Comparison of ENCODE assay signal across 22 cellular contexts in the genomic region with DNA sequence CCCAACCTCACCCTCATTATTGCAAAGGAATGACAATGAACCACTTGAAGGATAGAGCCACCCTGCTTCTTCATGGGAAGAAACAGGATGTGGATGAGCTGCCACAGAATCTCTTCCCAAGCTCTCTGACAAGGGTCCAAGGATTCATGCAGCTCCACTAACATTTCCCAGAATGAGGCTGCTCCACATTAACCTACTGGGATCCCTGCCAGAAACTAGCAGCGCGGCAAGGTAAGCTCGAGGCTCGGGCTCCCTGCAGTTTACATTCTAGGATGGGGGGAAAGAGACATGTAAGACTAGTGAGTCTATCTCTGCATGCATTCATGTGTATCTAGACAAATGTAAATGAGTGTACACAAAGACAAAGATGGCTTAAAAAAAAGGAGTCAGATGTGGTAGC. TPM values are rescaled to one million over a fixed set of nuclear protein-coding genes. Genes with fewer than 3 reads are reported as not detected.
A peak's percentile ranks its signal among the peaks of the same experiment; 100 is the strongest.
DNase-seq lines count a peak whose midpoint lies in the region; ATAC-seq and TF ChIP-seq lines count a peak whose summit lies in the region.
"Had no signal": no experiment of that assay in that cellular context is flagged by ENCODE, and none has a peak within 500 bp of the region (broad histone marks: within the 10 kb centered on the region; RNA-seq: fewer than 3 reads in every experiment).

No MANE protein-coding gene starts in this region.

- H3K27ac ChIP-seq in spleen, result no peak overlapping the region
- H3K27ac ChIP-seq: Peyer's patch, psoas muscle, SJCRH30 had no signal

- no peaks in the 10 kb centered on the region for H3K27me3 Mint-ChIP-seq in T-helper 2 cell treated with Interferon-gamma antibody and Interleukin-4, amounts not matched to agents 5 μg/mL and 100 μg/mL, for 36 hours (ENCODE audit: low read depth)
- H3K27me3 Mint-ChIP-seq: T-cell had no signal

- H3K9me3 ChIP-seq in spleen, result no peaks in the 10 kb centered on the region
- H3K9me3 ChIP-seq: HAP-1, Peyer's patch, psoas muscle, SJCRH30 had no signal

- WGBS in spleen, 5 donors, result 90 to 100% (median 94%) methylated on average over 4 of the region's 4 CpGs

- H3K27me3 ChIP-seq in spleen (replicated peaks in 1 of 7), result peaks cover 0 to 80% (median 0%) of the 10 kb centered on the region in 7 donors
- H3K27me3 ChIP-seq: Peyer's patch, SJCRH30 had no signal

- no peak overlapping the region for H3K4me3 ChIP-seq in spleen
- H3K4me3 ChIP-seq: HAP-1, Peyer's patch, psoas muscle, SJCRH30 had no signal

- peaks cover 37% of the 10 kb centered on the region for H3K36me3 Mint-ChIP-seq in T-helper 2 cell treated with Interferon-gamma antibody and Interleukin-4, amounts not matched to agents 5 μg/mL and 100 μg/mL, for 36 hours (ENCODE audit: low read depth)
- no peaks in the 10 kb centered on the region for H3K36me3 Mint-ChIP-seq in activated naive CD4-positive, alpha-beta T cell treated with anti-CD3 and anti-CD28 coated beads, Interleukin-2, amount 50 U/mL, for 72 hours

- H3K4me1 Mint-ChIP-seq in T-helper 2 cell treated with Interferon-gamma antibody and Interleukin-4, amounts not matched to agents 5 μg/mL and 100 μg/mL, for 36 hours (ENCODE audit: low read depth), result peaks cover 6% of the 10 kb centered on the region

- TF ChIP-seq POLR2A in spleen (IDR thresholded peaks at IDR 0.05), result no peak

- ATAC-seq in activated naive CD4-positive, alpha-beta T cell treated with anti-CD3 and anti-CD28 coated beads, Interleukin-2, amount 50 U/mL, for 72 hours, result no peak
- ATAC-seq in GM18498 (IDR thresholded peaks at IDR 0.05; ENCODE audit: unreplicated experiment), result no peak
- ATAC-seq: psoas muscle, T-cell had no signal

- no peak for TF ChIP-seq CTCF in spleen (IDR thresholded peaks at IDR 0.05 in 8 of 11, conservative IDR thresholded peaks at IDR 0.05 in 3 of 11)

- H3K9me3 Mint-ChIP-seq in T-helper 2 cell treated with Interferon-gamma antibody and Interleukin-4, amounts not matched to agents 5 μg/mL and 100 μg/mL, for 36 hours, result no peaks in the 10 kb centered on the region
- no peaks in the 10 kb centered on the region for H3K9me3 Mint-ChIP-seq in activated naive CD4-positive, alpha-beta T cell treated with anti-CD3 and anti-CD28 coated beads, Interleukin-2, amount 50 U/mL, for 72 hours
- H3K9me3 Mint-ChIP-seq: T-cell had no signal

- peaks cover 0 to 86% (median 26%) of the 10 kb centered on the region in 6 donors for H3K36me3 ChIP-seq in spleen

- DNase-seq in T-helper 2 cell treated with Interferon-gamma antibody and Interleukin-4, amounts not matched to agents 5 μg/mL and 100 μg/mL, for 36 hours (ENCODE audit: low spot score), result no peak
- no peak for DNase-seq in T-helper 2 cell
- DNase-seq in NCI-H1092 treated with DMSO at 0.1 percent for 48 hours (lab: John Stamatoyannopoulos, UW), result peak; percentile 29
- peak; percentile 79 for DNase-seq in cerebellar cortex (ENCODE audit: low spot score)
- DNase-seq in spleen, result peak; percentile 4
- DNase-seq in activated naive CD4-positive, alpha-beta T cell treated with anti-CD3 and anti-CD28 coated beads, Interleukin-2, amount 50 U/mL, for 72 hours (ENCODE audit: low spot score in 2 of 2), result no peak
- DNase-seq in NCI-H526 treated with DMSO at 0.1 percent for 48 hours (lab: John Stamatoyannopoulos, UW), result no peak
- DNase-seq: activated CD8-positive, alpha-beta memory T cell treated with anti-CD3 and anti-CD28 coated beads for 24 hours; activated naive CD4-positive, alpha-beta T cell treated with Interleukin-2 at 50 U/mL for 16 hours; activated T-cell treated with anti-CD3 and anti-CD28 coated beads, Interleukin-2, amount 50 U/mL, for 1 hour; EL; Karpas-422; kidney glomerular epithelial cell; mammary epithelial cell; NCI-H187 treated with DMSO at 0.1 percent for 48 hours; NCI-H510A; Peyer's patch; psoas muscle; SJCRH30; T-cell had no signal

- H3K4me1 ChIP-seq in spleen, result peaks cover 0 to 13% (median 0%) of the 10 kb centered on the region in 6 donors
- H3K4me1 ChIP-seq: HAP-1, Peyer's patch, psoas muscle, SJCRH30 had no signal

- intact Hi-C loops in spleen (cut with DNase I; ENCODE audit: low total_unique reads), result no loop called here

- peak overlapping the region; percentile 41 for H3K27ac Mint-ChIP-seq in T-helper 2 cell treated with Interferon-gamma antibody and Interleukin-4, amounts not matched to agents 5 μg/mL and 100 μg/mL, for 36 hours
- H3K27ac Mint-ChIP-seq in activated naive CD4-positive, alpha-beta T cell treated with anti-CD3 and anti-CD28 coated beads, Interleukin-2, amount 50 U/mL, for 72 hours, result peak overlapping the region in 1 of 2 donors; percentile 33
- H3K27ac Mint-ChIP-seq: T-cell had no signal

- no peak overlapping the region for H3K4me3 Mint-ChIP-seq in T-helper 2 cell treated with Interferon-gamma antibody and Interleukin-4, amounts not matched to agents 5 μg/mL and 100 μg/mL, for 36 hours
- H3K4me3 Mint-ChIP-seq: T-cell had no signal

RNA-seq across cellular contexts. Expression of gene DCAF12, which starts 12.1 kb away (rescaled TPM):
- total RNA-seq in spleen, result 100 to 1,000 TPM in 1 of 7 donors, 10 to 100 TPM in 6; 36.5 to 107 (median 38.6) TPM
- polyA plus RNA-seq in spleen, result 10 to 100 TPM in 2 of 3 donors, 1 to 10 TPM in 1; 5.6 to 12.9 (median 11.2) TPM
- 10 to 100 TPM; 35.1 to 42.4 TPM for total RNA-seq in activated naive CD4-positive, alpha-beta T cell treated with anti-CD3 and anti-CD28 coated beads, Interleukin-2, amount 50 U/mL, for 72 hours

Comparison
In these comparisons a context has a peak if more than half of its experiments do, and no peak if none do; other contexts are left out.
1. DNase-seq: peak in NCI-H1092 treated with DMSO at 0.1 percent for 48 hours (single experiment), cerebellar cortex (single experiment) and spleen (single experiment); none in T-helper 2 cell treated with Interferon-gamma antibody and Interleukin-4, amounts not matched to agents 5 μg/mL and 100 μg/mL, for 36 hours (single experiment), T-helper 2 cell (0 of 5), activated naive CD4-positive, alpha-beta T cell treated with anti-CD3 and anti-CD28 coated beads, Interleukin-2, amount 50 U/mL, for 72 hours (0 of 2) and NCI-H526 treated with DMSO at 0.1 percent for 48 hours (single experiment).